Comparison of ENCODE assay signal across 8 cellular contexts in the genomic region with DNA sequence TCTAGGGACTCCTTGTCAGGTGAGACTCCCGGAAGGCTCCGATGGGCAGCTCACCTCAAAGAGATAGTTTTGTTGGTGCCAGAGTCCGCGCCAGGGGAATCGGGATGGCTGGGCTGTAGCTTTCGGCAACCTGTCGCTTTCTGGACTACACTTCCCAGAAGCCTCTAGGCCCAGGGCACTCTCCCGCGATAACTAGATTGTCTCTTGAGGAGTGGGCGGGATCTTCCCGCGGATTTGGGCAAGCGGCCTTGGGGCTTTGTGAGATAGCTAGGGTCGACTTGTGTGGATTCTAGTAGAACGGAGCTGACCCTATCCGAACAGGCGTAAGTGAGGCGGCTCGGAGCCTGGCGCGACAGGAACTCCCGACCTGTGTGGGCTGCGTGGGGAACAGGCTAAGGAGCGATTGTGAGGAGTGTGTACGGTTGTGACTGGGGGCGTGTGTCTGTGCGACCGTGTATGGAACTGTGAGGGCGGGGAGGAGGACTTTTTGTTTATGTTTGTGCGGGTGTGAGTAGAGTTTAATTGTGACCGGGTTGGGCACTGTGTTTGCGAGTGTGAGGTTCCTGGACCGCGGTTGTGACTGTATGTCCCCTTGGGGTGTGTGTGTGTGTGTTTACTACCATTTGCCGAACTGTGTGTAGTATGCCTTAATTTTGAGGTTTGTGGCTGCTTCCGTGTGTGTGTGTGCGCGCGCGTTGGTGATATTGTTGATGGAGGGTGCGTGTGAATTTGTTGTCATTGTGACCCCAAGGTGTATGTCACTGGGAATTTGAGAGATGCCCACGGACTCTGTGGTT. TPM values are rescaled to one million over a fixed set of nuclear protein-coding genes. Genes with fewer than 3 reads are reported as not detected.
A peak's percentile ranks its signal among the peaks of the same experiment; 100 is the strongest.
DNase-seq lines count a peak whose midpoint lies in the region; ATAC-seq and TF ChIP-seq lines count a peak whose summit lies in the region.

Gene ZNF345, plus strand, starts transcription at position 231 of the 797 bp plus-strand sequence. CDS start 25,955 bp downstream, outside the sequence.

- dilution Hi-C loops in IMR-90 (cut with HindIII; ENCODE audit: low sequenced_read_pairs, unreplicated experiment) = no loop called here

- no peaks in the 10 kb centered on the region for H3K27me3 ChIP-seq in IMR-90 (ENCODE audit: control insufficient read depth, insufficient read depth, low read length)
- no peaks in the 10 kb centered on the region for H3K27me3 ChIP-seq in PC-3 (ENCODE audit: low read length)
- no peaks in the 10 kb centered on the region for H3K27me3 ChIP-seq in esophagus muscularis mucosa
- H3K27me3 ChIP-seq in mucosa of stomach (ENCODE audit: control insufficient read depth, insufficient read depth, low read length) = no peaks in the 10 kb centered on the region

- TF ChIP-seq EP300 in esophagus muscularis mucosa (IDR thresholded peaks at IDR 0.05) = no peak

- TF ChIP-seq RAD21 in IMR-90 (IDR thresholded peaks at IDR 0.05; ENCODE audit: low read length) = no peak

- TF ChIP-seq POLR2A in IMR-90 (IDR thresholded peaks at IDR 0.05; ENCODE audit: low read depth, low read length) (peak; percentile 45; the same call in 1 of the 2 replicates), esophagus muscularis mucosa (IDR thresholded peaks at IDR 0.05; ENCODE audit: low read depth) (peak; percentile 4)

- H3K9me1 ChIP-seq in IMR-90 (ENCODE audit: insufficient read depth, low read length) = peaks cover 6% of the 10 kb centered on the region

- H3K4me3 ChIP-seq in IMR-90 (ENCODE audit: insufficient read depth, low read depth, low read length) (peak within 1 kb of the TSS; percentile 79), PC-3 (ENCODE audit: low read length) (peak within 1 kb of the TSS; percentile 84), esophagus muscularis mucosa (peak within 1 kb of the TSS; percentile 66 to 95 (median 76)), mucosa of stomach (ENCODE audit: low read length) (peak within 1 kb of the TSS; percentile 93)

- peak within 1 kb of the TSS; percentile 30; the same call in 1 of the 2 replicates for H3K18ac ChIP-seq in IMR-90 (ENCODE audit: low read depth, low read length)

- H3F3A ChIP-seq in PC-3 (ENCODE audit: low read length, unreplicated experiment) = no peaks in the 10 kb centered on the region

- H3K36me3 Mint-ChIP-seq in activated T-cell treated with anti-CD3 and anti-CD28 coated beads, Interleukin-2, amount 50 U/mL, for 4 hours (ENCODE audit: insufficient read depth) = peaks cover 28% of the 10 kb centered on the region

- intact Hi-C loops in IMR-90 (cut with micrococcal nuclease) = loop anchor here (1.0 to 5.0 kb wide), 3 partner anchors 13 to 66 kb away; partner anchors contain the start of genes ZNF568, ZNF790 and ZNF829
- intact Hi-C loops in PC-3 (cut with micrococcal nuclease) = no loop called here
- intact Hi-C loops in esophagus muscularis mucosa (cut with DNase I) = loop anchor here (5.0 to 10.0 kb wide), 2 partner anchors 66 to 166 kb away; partner anchors contain the start of genes ZNF567, ZNF568 and ZNF829

- peak within 1 kb of the TSS; percentile 63 for H3K23ac ChIP-seq in IMR-90 (ENCODE audit: low read depth, low read length)

- H4K20me1 ChIP-seq in IMR-90 (ENCODE audit: insufficient read depth, low read length) (no peaks in the 10 kb centered on the region), PC-3 (ENCODE audit: low read length) (no peaks in the 10 kb centered on the region)

- H2BK20ac ChIP-seq in IMR-90 (ENCODE audit: low read depth, low read length) = no peak within 1 kb of the TSS

- H2AK5ac ChIP-seq in IMR-90 (ENCODE audit: low read depth, low read length) = peak within 1 kb of the TSS; percentile 52

- H4K91ac ChIP-seq in IMR-90 (ENCODE audit: insufficient read depth, low read depth, low read length) = peak within 1 kb of the TSS; percentile 54

- peak within 1 kb of the TSS; percentile 64 for H2BK5ac ChIP-seq in IMR-90 (ENCODE audit: low read depth, low read length, poor library complexity, severe bottlenecking)

- H3K4me3 Mint-ChIP-seq in activated T-cell treated with anti-CD3 and anti-CD28 coated beads, Interleukin-2, amount 50 U/mL, for 4 hours = no peak within 1 kb of the TSS

- peak within 1 kb of the TSS; percentile 84 for H2AK9ac ChIP-seq in IMR-90 (replicated peaks; ENCODE audit: low read depth, low read length, poor library complexity)

- H3K4me1 Mint-ChIP-seq in activated T-cell treated with anti-CD3 and anti-CD28 coated beads, Interleukin-2, amount 50 U/mL, for 4 hours (ENCODE audit: low read depth) = peaks cover 8% of the 10 kb centered on the region

- H3K36me3 ChIP-seq in IMR-90 (ENCODE audit: control insufficient read depth, insufficient read depth, low read length) = peaks cover 6% of the 10 kb centered on the region
- H3K36me3 ChIP-seq in PC-3 (ENCODE audit: low read depth, low read length) = no peaks in the 10 kb centered on the region
- peaks cover 0 to 45% (median 21%) of the 10 kb centered on the region in 4 donors for H3K36me3 ChIP-seq in esophagus muscularis mucosa
- H3K36me3 ChIP-seq in mucosa of stomach (ENCODE audit: control insufficient read depth, insufficient read depth, low read length) = no peaks in the 10 kb centered on the region

- peaks cover 9 to 22% of the 10 kb centered on the region in 2 experiments for H3K79me1 ChIP-seq in IMR-90 (ENCODE audit: low read depth in 1 of 2, low read length in 2 of 2)

- CTCF ChIA-PET in IMR-90 (lab: Yijun Ruan, JAX) = no interaction called here
- CTCF ChIA-PET in PC-3 (lab: Charles Lee) = no interaction called here

- H3K56ac ChIP-seq in IMR-90 (ENCODE audit: extremely low read depth, insufficient read depth, low read length) = peak within 1 kb of the TSS; percentile 77

- 0% methylated on average over 21 of the region's 42 CpGs; no CpG with 5 or more reads in 1 of the 2 experiments for WGBS in IMR-90 (ENCODE audit: extremely low coverage in 2 of 2, insufficient read length in 1 of 2), 2 experiments
- under 1% methylated on average over 35 of the region's 42 CpGs for WGBS in esophagus muscularis mucosa

- H3K9ac ChIP-seq in IMR-90 (ENCODE audit: low read depth, low read length) (peak within 1 kb of the TSS; percentile 95), PC-3 (ENCODE audit: low read length) (peak within 1 kb of the TSS; percentile 53; the same call in 1 of the 2 replicates), mucosa of stomach (ENCODE audit: low read length) (peak within 1 kb of the TSS; percentile 83)

- no peaks in the 10 kb centered on the region for H3K27me3 Mint-ChIP-seq in activated T-cell treated with anti-CD3 and anti-CD28 coated beads, Interleukin-2, amount 50 U/mL, for 4 hours (ENCODE audit: low read depth)

- H4K5ac ChIP-seq in IMR-90 (ENCODE audit: low read depth, low read length) = peak within 1 kb of the TSS; percentile 59

- H3K27ac ChIP-seq in IMR-90 (ENCODE audit: insufficient read depth, low read length) (peak within 1 kb of the TSS; percentile 83), PC-3 (ENCODE audit: low read length) (no peak within 1 kb of the TSS), esophagus muscularis mucosa (replicated peaks in 1 of 4) (peak within 1 kb of the TSS; percentile 82 to 94 (median 88))

- H3K14ac ChIP-seq in IMR-90 (replicated peaks; ENCODE audit: low read depth, low read length) = peak within 1 kb of the TSS; percentile 85

- H3K79me2 ChIP-seq in PC-3 (ENCODE audit: low read length) = no peaks in the 10 kb centered on the region

- no peaks in the 10 kb centered on the region for H3K9me2 ChIP-seq in PC-3 (replicated peaks; ENCODE audit: low read length)

- H2BK15ac ChIP-seq in IMR-90 (ENCODE audit: low read depth, low read length) = no peak within 1 kb of the TSS

- H2AFZ ChIP-seq in IMR-90 (replicated peaks; ENCODE audit: low read length, poor library complexity) (peak within 1 kb of the TSS; percentile 95), PC-3 (ENCODE audit: low read length) (peak within 1 kb of the TSS; percentile 93)

- TF ChIP-seq CTCF in IMR-90 (conservative IDR thresholded peaks at IDR 0.05; ENCODE audit: low read depth, low read length) (no peak), PC-3 (conservative IDR thresholded peaks at IDR 0.05; ENCODE audit: low read depth, low read length) (no peak), esophagus muscularis mucosa (IDR thresholded peaks at IDR 0.05) (no peak)

- H3K9me3 ChIP-seq in IMR-90 (ENCODE audit: control insufficient read depth, insufficient read depth, low read length) (peaks cover 10% of the 10 kb centered on the region), PC-3 (ENCODE audit: low read length) (0 out of 2 replicates have a peak, but pooled peaks cover 6% of the 10 kb centered on the region), esophagus muscularis mucosa (peaks cover 0 to 9% (median 4%) of the 10 kb centered on the region in 4 donors), mucosa of stomach (ENCODE audit: control insufficient read depth, low read length) (no peaks in the 10 kb centered on the region)

- H3K4me1 ChIP-seq in IMR-90 (ENCODE audit: control insufficient read depth, insufficient read depth, low read length) (0 out of 2 replicates have a peak, but pooled peaks cover 2% of the 10 kb centered on the region), PC-3 (ENCODE audit: insufficient read depth, low read length) (no peaks in the 10 kb centered on the region), esophagus muscularis mucosa (peaks cover 12 to 28% (median 23%) of the 10 kb centered on the region in 4 donors), mucosa of stomach (ENCODE audit: control insufficient read depth, insufficient read depth, low read length) (peaks cover 4% of the 10 kb centered on the region)

- POLR2A ChIA-PET in IMR-90 (lab: Charles Lee; ENCODE audit: unreplicated experiment) (interaction anchor here (0.6 to 1.3 kb wide), 3 partner anchors 12 to 45 kb away, joined by 5 to 12 read pairs (median 5); partner anchors contain the start of gene ZNF790), PC-3 (lab: Charles Lee; ENCODE audit: unreplicated experiment) (interaction anchor here (0.6 kb wide), 2 partner anchors 184 to 228 kb away, joined by 3 to 4 read pairs; partner anchors contain the start of genes ZNF420 and ZNF461)

- DNase-seq in D341Med (ENCODE audit: low spot score) (peak; percentile 90), IMR-90 (peak; percentile 94), PC-3 (peak; percentile 72), esophagus muscularis mucosa (ENCODE audit: extremely low spot score) (peak; percentile 96)
- DNase-seq in activated T-cell treated with anti-CD3 and anti-CD28 coated beads, Interleukin-2, amount 50 U/mL, for 4 hours = peak; percentile 75
- DNase-seq in stimulated activated CD8-positive, alpha-beta memory T cell treated with anti-CD3 and anti-CD28 coated beads, Interleukin-4, amount 100 ng/mL, for 4 hours (ENCODE audit: low read depth in 2 of 2, low spot score in 1 of 2) = peak; percentile 57 to 68

- H3K4ac ChIP-seq in IMR-90 (ENCODE audit: low read depth, low read length) = peak within 1 kb of the TSS; percentile 73

- H4K8ac ChIP-seq in IMR-90 (ENCODE audit: low read depth in 2 of 2, low read length in 2 of 2) = peak within 1 kb of the TSS; percentile 83 to 91

- H3K4me2 ChIP-seq in IMR-90 (ENCODE audit: low read depth, low read length) (peak within 1 kb of the TSS; percentile 98), PC-3 (ENCODE audit: low read length) (peak within 1 kb of the TSS; percentile 78)

- BruUV-seq in IMR-90 (replicated peaks; lab: Mats Ljungman, UMichigan) (TSS peak; percentile 47), PC-3 (replicated peaks; lab: Mats Ljungman, UMichigan) (TSS peak; percentile 86)

- in situ Hi-C loops in IMR-90 (cut with MboI; ENCODE audit: low sequenced_read_pairs) = no loop called here

- ATAC-seq in GM21526 (IDR thresholded peaks at IDR 0.05; ENCODE audit: low FRiP score, unreplicated experiment) (peak; percentile 75), IMR-90 (ENCODE audit: low read depth) (peak; percentile 91), PC-3 (peak; percentile 92)
- ATAC-seq in activated T-cell treated with anti-CD3 and anti-CD28 coated beads, Interleukin-2, amount 50 U/mL, for 4 hours = peak; percentile 80 to 82

- peak within 1 kb of the TSS; percentile 30; the same call in 1 of the 2 replicates for H2BK120ac ChIP-seq in IMR-90 (ENCODE audit: low read depth, low read length)

- peaks cover 13% of the 10 kb centered on the region for H3K9me3 Mint-ChIP-seq in activated T-cell treated with anti-CD3 and anti-CD28 coated beads, Interleukin-2, amount 50 U/mL, for 4 hours

RNA-seq across cellular contexts. Expression of gene ZNF345, which starts in this region (rescaled TPM):
- total RNA-seq in IMR-90 (2012; rRNA removed) (2.5 and 3.0 TPM in 2 replicates), PC-3 (2014; rRNA removed) (0.66 and 1.3 TPM in 2 replicates), esophagus muscularis mucosa (1 to 10 TPM; 3.0 to 6.6 (median 4.3) TPM)
- polyA plus RNA-seq in IMR-90 (2012; rRNA removed) = 1.5 and 1.8 TPM in 2 replicates
- polyA plus RNA-seq in IMR-90 (2012; cell fraction: cytosol; rRNA removed) = 0.66 TPM in 2 replicates
- 0.74 and 3.6 TPM in 2 replicates for polyA plus RNA-seq in IMR-90 (2012; cell fraction: nucleus; rRNA removed; ENCODE audit: low replicate concordance)
- 1 to 10 TPM; 1.9 to 2.6 (median 2.5) TPM for total RNA-seq in activated T-cell treated with anti-CD3 and anti-CD28 coated beads, Interleukin-2, amount 50 U/mL, for 4 hours
